1 cellular context compared by ENCODE assay signal in the genomic region with DNA sequence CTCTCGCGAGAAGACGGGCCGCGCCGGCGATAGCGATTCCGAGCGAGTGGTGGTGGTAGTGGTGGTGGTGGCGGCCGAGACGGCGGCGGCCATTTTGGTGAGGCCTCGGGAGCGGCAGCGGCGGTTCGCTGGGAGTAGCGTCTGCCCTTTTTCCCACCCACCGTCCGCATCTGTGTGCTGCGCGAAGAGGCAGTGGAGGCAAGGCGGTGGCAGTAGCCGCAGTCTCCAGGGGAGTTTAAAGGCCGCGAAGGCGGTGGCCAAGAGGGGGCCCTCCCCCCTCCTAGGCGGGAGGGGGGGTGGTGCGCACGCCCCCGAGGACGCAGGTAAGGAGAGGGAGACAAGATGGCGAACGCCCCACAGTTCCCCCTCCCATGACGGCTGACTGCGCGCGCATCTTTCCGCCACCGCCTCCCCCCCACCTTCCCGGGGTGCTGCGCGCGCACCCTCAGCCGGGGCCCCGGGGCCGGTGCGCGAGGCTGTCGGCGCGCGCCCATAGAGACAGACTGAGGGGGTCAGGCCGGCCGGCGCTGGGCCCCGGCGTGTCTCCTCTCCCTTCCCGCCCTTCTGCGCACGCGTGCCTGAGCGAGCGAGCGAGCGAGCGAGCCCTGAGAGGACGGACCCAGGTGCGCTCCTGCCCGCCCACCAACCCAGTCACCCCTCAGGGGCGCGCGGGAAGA.
TF ChIP-seq lines count a peak whose summit lies in the region.

No MANE protein-coding gene starts in this region.

TF ChIP-seq in GM12878, 131 proteins besides CTCF, POLR2A, EP300 and RAD21 (continues in another document):
- TF ChIP-seq ZBED1 (IDR thresholded peaks at IDR 0.05; ENCODE audit: borderline replicate concordance) (peak; percentile 74; the same call in 1 of the 2 replicates), TARDBP (IDR thresholded peaks at IDR 0.05; ENCODE audit: borderline replicate concordance) (peak; percentile 73; the same call in 1 of the 2 replicates), TCF3 (IDR thresholded peaks at IDR 0.05; ENCODE audit: borderline replicate concordance, insufficient read depth, low read depth, low read length) (peak; percentile 75; the same call in 1 of the 2 replicates), RFX5 (IDR thresholded peaks at IDR 0.05; ENCODE audit: low read depth, low read length) (no peak), SREBF1 (IDR thresholded peaks at IDR 0.05; ENCODE audit: low read length) (no peak), NR2F1 (conservative IDR thresholded peaks at IDR 0.05) (no peak; the same call in 1 of the 2 replicates), MXI1 (IDR thresholded peaks at IDR 0.05; ENCODE audit: low read depth, low read length) (peak; percentile 78), FOXK2 (IDR thresholded peaks at IDR 0.05) (peak; percentile 67), ATF7 (IDR thresholded peaks at IDR 0.05; ENCODE audit: low read depth) (peak; percentile 38; the same call in 1 of the 2 replicates), BCL11A (IDR thresholded peaks at IDR 0.05; ENCODE audit: low read depth, low read length) (no peak), HDAC6 (IDR thresholded peaks at IDR 0.05; ENCODE audit: unreplicated experiment) (peak; percentile 11), BRCA1 (IDR thresholded peaks at IDR 0.05; ENCODE audit: low read depth, low read length) (0 out of 2 replicates have a peak, but pooled peaks have one; percentile 95), RB1 (IDR thresholded peaks at IDR 0.05; ENCODE audit: borderline replicate concordance) (peak; percentile 85; the same call in 1 of the 2 replicates), MTA2 (IDR thresholded peaks at IDR 0.05; ENCODE audit: low read depth) (no peak), CBX5 (IDR thresholded peaks at IDR 0.05; ENCODE audit: low read depth) (no peak), NFIC (IDR thresholded peaks at IDR 0.05; ENCODE audit: low read depth, low read length) (no peak), RAD51 (IDR thresholded peaks at IDR 0.05) (no peak), NR2C2 (IDR thresholded peaks at IDR 0.05; ENCODE audit: borderline replicate concordance, control insufficient read depth, insufficient read length, low read depth) (no peak), STAT3 (IDR thresholded peaks at IDR 0.05; ENCODE audit: low read depth, low read length) (no peak), TCF7 (IDR thresholded peaks at IDR 0.05; ENCODE audit: borderline replicate concordance) (no peak), POLR2AphosphoS2 (IDR thresholded peaks at IDR 0.05; ENCODE audit: low read depth, low read length) (peak; percentile 81), NFYA (IDR thresholded peaks at IDR 0.05; ENCODE audit: borderline replicate concordance, low read depth, low read length) (no peak), MYC (IDR thresholded peaks at IDR 0.05; ENCODE audit: insufficient read depth, insufficient read length, insufficient replicate concordance, low read length, severe bottlenecking) (no peak), SUPT20H (IDR thresholded peaks at IDR 0.05; ENCODE audit: borderline replicate concordance, control insufficient read depth, low read depth, low read length) (no peak), SREBF2 (IDR thresholded peaks at IDR 0.05; ENCODE audit: low read length) (no peak), PAX8 (IDR thresholded peaks at IDR 0.05) (peak; percentile 97), EZH2 (IDR thresholded peaks at IDR 0.05; ENCODE audit: borderline replicate concordance, control insufficient read depth, low read depth, low read length) (no peak), CREM (IDR thresholded peaks at IDR 0.05; ENCODE audit: low read depth) (peak; percentile 79), CBX3 (IDR thresholded peaks at IDR 0.05; ENCODE audit: borderline replicate concordance, low read depth) (no peak), NR2C1 (IDR thresholded peaks at IDR 0.05) (no peak; the same call in none of the 2 replicates), NFXL1 (IDR thresholded peaks at IDR 0.05; ENCODE audit: borderline replicate concordance) (no peak), HCFC1 (IDR thresholded peaks at IDR 0.05; ENCODE audit: low read length) (no peak), CHD2 (IDR thresholded peaks at IDR 0.05; ENCODE audit: borderline replicate concordance, low read depth, low read length) (no peak; the same call in 1 of the 2 replicates), DPF2 (IDR thresholded peaks at IDR 0.05) (peak; percentile 82), IKZF1 (conservative IDR thresholded peaks at IDR 0.05) (peak; percentile 90), SPI1 (IDR thresholded peaks at IDR 0.05; ENCODE audit: borderline replicate concordance, insufficient read depth, low read depth, low read length) (0 out of 2 replicates have a peak, but pooled peaks have one; percentile 6), RCOR1 (conservative IDR thresholded peaks at IDR 0.05; ENCODE audit: low read depth, low read length) (peak; percentile 98), ZSCAN29 (IDR thresholded peaks at IDR 0.05) (no peak), ZNF622 (IDR thresholded peaks at IDR 0.05) (no peak), MEF2A (IDR thresholded peaks at IDR 0.05; ENCODE audit: insufficient read depth, low read depth, low read length) (peak; percentile 19; the same call in 1 of the 2 replicates), SUZ12 (IDR thresholded peaks at IDR 0.05; ENCODE audit: unreplicated experiment) (no peak), CREB1 (IDR thresholded peaks at IDR 0.05; ENCODE audit: low read depth) (peak; percentile 5; the same call in 1 of the 2 replicates), FOS (IDR thresholded peaks at IDR 0.05; ENCODE audit: borderline replicate concordance, extremely low read depth, insufficient read length) (no peak), WRNIP1 (IDR thresholded peaks at IDR 0.05; ENCODE audit: borderline replicate concordance, low read depth, low read length) (no peak), POU2F2 (IDR thresholded peaks at IDR 0.05; ENCODE audit: borderline replicate concordance, low read depth, low read length) (peak; percentile 71)
- TF ChIP-seq, protein P1, sequence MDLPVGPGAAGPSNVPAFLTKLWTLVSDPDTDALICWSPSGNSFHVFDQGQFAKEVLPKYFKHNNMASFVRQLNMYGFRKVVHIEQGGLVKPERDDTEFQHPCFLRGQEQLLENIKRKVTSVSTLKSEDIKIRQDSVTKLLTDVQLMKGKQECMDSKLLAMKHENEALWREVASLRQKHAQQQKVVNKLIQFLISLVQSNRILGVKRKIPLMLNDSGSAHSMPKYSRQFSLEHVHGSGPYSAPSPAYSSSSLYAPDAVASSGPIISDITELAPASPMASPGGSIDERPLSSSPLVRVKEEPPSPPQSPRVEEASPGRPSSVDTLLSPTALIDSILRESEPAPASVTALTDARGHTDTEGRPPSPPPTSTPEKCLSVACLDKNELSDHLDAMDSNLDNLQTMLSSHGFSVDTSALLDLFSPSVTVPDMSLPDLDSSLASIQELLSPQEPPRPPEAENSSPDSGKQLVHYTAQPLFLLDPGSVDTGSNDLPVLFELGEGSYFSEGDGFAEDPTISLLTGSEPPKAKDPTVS (IDR thresholded peaks at IDR 0.05; ENCODE audit: low read depth, low read length): no peak
- TF ChIP-seq, protein P2, sequence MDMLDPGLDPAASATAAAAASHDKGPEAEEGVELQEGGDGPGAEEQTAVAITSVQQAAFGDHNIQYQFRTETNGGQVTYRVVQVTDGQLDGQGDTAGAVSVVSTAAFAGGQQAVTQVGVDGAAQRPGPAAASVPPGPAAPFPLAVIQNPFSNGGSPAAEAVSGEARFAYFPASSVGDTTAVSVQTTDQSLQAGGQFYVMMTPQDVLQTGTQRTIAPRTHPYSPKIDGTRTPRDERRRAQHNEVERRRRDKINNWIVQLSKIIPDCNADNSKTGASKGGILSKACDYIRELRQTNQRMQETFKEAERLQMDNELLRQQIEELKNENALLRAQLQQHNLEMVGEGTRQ (IDR thresholded peaks at IDR 0.05; ENCODE audit: borderline replicate concordance, low read depth, low read length): no peak
- TF ChIP-seq, protein P3, sequence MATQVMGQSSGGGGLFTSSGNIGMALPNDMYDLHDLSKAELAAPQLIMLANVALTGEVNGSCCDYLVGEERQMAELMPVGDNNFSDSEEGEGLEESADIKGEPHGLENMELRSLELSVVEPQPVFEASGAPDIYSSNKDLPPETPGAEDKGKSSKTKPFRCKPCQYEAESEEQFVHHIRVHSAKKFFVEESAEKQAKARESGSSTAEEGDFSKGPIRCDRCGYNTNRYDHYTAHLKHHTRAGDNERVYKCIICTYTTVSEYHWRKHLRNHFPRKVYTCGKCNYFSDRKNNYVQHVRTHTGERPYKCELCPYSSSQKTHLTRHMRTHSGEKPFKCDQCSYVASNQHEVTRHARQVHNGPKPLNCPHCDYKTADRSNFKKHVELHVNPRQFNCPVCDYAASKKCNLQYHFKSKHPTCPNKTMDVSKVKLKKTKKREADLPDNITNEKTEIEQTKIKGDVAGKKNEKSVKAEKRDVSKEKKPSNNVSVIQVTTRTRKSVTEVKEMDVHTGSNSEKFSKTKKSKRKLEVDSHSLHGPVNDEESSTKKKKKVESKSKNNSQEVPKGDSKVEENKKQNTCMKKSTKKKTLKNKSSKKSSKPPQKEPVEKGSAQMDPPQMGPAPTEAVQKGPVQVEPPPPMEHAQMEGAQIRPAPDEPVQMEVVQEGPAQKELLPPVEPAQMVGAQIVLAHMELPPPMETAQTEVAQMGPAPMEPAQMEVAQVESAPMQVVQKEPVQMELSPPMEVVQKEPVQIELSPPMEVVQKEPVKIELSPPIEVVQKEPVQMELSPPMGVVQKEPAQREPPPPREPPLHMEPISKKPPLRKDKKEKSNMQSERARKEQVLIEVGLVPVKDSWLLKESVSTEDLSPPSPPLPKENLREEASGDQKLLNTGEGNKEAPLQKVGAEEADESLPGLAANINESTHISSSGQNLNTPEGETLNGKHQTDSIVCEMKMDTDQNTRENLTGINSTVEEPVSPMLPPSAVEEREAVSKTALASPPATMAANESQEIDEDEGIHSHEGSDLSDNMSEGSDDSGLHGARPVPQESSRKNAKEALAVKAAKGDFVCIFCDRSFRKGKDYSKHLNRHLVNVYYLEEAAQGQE (IDR thresholded peaks at IDR 0.05; ENCODE audit: low read depth, low read length): no peak
- TF ChIP-seq, protein P4, sequence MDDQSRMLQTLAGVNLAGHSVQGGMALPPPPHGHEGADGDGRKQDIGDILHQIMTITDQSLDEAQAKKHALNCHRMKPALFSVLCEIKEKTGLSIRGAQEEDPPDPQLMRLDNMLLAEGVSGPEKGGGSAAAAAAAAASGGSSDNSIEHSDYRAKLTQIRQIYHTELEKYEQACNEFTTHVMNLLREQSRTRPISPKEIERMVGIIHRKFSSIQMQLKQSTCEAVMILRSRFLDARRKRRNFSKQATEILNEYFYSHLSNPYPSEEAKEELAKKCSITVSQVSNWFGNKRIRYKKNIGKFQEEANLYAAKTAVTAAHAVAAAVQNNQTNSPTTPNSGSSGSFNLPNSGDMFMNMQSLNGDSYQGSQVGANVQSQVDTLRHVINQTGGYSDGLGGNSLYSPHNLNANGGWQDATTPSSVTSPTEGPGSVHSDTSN (IDR thresholded peaks at IDR 0.05; ENCODE audit: insufficient replicate concordance, low read depth, low read length): no peak
- TF ChIP-seq, protein P5, sequence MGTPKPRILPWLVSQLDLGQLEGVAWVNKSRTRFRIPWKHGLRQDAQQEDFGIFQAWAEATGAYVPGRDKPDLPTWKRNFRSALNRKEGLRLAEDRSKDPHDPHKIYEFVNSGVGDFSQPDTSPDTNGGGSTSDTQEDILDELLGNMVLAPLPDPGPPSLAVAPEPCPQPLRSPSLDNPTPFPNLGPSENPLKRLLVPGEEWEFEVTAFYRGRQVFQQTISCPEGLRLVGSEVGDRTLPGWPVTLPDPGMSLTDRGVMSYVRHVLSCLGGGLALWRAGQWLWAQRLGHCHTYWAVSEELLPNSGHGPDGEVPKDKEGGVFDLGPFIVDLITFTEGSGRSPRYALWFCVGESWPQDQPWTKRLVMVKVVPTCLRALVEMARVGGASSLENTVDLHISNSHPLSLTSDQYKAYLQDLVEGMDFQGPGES (IDR thresholded peaks at IDR 0.05): no peak
- TF ChIP-seq, protein P6, sequence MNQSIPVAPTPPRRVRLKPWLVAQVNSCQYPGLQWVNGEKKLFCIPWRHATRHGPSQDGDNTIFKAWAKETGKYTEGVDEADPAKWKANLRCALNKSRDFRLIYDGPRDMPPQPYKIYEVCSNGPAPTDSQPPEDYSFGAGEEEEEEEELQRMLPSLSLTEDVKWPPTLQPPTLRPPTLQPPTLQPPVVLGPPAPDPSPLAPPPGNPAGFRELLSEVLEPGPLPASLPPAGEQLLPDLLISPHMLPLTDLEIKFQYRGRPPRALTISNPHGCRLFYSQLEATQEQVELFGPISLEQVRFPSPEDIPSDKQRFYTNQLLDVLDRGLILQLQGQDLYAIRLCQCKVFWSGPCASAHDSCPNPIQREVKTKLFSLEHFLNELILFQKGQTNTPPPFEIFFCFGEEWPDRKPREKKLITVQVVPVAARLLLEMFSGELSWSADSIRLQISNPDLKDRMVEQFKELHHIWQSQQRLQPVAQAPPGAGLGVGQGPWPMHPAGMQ (IDR thresholded peaks at IDR 0.05; ENCODE audit: borderline replicate concordance): peak; percentile 91
- TF ChIP-seq, protein P7, sequence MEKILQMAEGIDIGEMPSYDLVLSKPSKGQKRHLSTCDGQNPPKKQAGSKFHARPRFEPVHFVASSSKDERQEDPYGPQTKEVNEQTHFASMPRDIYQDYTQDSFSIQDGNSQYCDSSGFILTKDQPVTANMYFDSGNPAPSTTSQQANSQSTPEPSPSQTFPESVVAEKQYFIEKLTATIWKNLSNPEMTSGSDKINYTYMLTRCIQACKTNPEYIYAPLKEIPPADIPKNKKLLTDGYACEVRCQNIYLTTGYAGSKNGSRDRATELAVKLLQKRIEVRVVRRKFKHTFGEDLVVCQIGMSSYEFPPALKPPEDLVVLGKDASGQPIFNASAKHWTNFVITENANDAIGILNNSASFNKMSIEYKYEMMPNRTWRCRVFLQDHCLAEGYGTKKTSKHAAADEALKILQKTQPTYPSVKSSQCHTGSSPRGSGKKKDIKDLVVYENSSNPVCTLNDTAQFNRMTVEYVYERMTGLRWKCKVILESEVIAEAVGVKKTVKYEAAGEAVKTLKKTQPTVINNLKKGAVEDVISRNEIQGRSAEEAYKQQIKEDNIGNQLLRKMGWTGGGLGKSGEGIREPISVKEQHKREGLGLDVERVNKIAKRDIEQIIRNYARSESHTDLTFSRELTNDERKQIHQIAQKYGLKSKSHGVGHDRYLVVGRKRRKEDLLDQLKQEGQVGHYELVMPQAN (conservative IDR thresholded peaks at IDR 0.05): no peak; the same call in none of the 2 replicates
- TF ChIP-seq, protein P8, sequence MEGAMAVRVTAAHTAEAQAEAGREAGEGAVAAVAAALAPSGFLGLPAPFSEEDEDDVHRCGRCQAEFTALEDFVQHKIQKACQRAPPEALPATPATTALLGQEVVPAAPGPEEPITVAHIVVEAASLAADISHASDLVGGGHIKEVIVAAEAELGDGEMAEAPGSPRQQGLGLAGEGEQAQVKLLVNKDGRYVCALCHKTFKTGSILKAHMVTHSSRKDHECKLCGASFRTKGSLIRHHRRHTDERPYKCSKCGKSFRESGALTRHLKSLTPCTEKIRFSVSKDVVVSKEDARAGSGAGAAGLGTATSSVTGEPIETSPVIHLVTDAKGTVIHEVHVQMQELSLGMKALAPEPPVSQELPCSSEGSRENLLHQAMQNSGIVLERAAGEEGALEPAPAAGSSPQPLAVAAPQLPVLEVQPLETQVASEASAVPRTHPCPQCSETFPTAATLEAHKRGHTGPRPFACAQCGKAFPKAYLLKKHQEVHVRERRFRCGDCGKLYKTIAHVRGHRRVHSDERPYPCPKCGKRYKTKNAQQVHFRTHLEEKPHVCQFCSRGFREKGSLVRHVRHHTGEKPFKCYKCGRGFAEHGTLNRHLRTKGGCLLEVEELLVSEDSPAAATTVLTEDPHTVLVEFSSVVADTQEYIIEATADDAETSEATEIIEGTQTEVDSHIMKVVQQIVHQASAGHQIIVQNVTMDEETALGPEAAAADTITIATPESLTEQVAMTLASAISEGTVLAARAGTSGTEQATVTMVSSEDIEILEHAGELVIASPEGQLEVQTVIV (IDR thresholded peaks at IDR 0.05; ENCODE audit: borderline replicate concordance, partially characterized antibody): peak; percentile 39
